Comparison of ENCODE assay signal across 26 cellular contexts in genomic region chr3:23319913-23320312, GRCh38.
DNase-seq lines count a peak whose midpoint lies in the region; ATAC-seq and TF ChIP-seq lines count a peak whose summit lies in the region.
"Had no signal": no experiment of that assay in that cellular context is flagged by ENCODE, and none has a peak within 500 bp of the region (broad histone marks: within the 10 kb centered on the region; RNA-seq: fewer than 3 reads in every experiment).

No MANE protein-coding gene starts in this region.

- peaks cover 9% of the 10 kb centered on the region for H3K4me1 ChIP-seq in foreskin keratinocyte
- H3K4me1 ChIP-seq: body of pancreas had no signal

- CTCF ChIA-PET in activated B cell treated with CpG ODN at 0.5 μM for 24 hours (lab: Charles Lee) = no interaction called here
- CTCF ChIA-PET in RWPE1 (lab: Yijun Ruan, JAX) = no interaction called here

- TF ChIP-seq CTCF in activated B cell treated with CpG ODN at 0.5 μM for 24 hours (IDR thresholded peaks at IDR 0.05) (no peak), foreskin keratinocyte (conservative IDR thresholded peaks at IDR 0.05) (no peak), RWPE1 (conservative IDR thresholded peaks at IDR 0.05; ENCODE audit: low read depth) (no peak)

- H3K27ac Mint-ChIP-seq in activated B cell treated with CpG ODN at 0.5 μM for 24 hours = no peak overlapping the region
- H3K27ac Mint-ChIP-seq: activated T-helper 2 cell treated with anti-CD3 and anti-CD28 coated beads, Interferon-gamma antibody, Interleukin-2, Interleukin-4, amounts not matched to agents 10 μg/mL and 5 μg/mL and 100 μg/mL, durations not matched to agents 14 hours and 24 hours and 36 hours; H9; nephron had no signal

- DNase-seq in NCI-H82 (lab: John Stamatoyannopoulos, UW) (peak; percentile 15), NCI-H82 treated with DMSO at 0.1 percent for 48 hours (lab: John Stamatoyannopoulos, UW; ENCODE audit: unreplicated experiment) (no peak), activated B cell treated with CpG ODN at 0.5 μM for 24 hours (no peak), foreskin keratinocyte (no peak), NCI-H2081 treated with DMSO at 0.1 percent for 48 hours (lab: John Stamatoyannopoulos, UW) (no peak), RWPE1 (ENCODE audit: low spot score) (no peak)
- DNase-seq: activated CD4-positive, alpha-beta T cell treated with anti-CD3 and anti-CD28 coated beads for 48 hours; activated naive CD4-positive, alpha-beta T cell treated with anti-CD3 and anti-CD28 coated beads, Interleukin-2, amount 50 U/mL, for 16 hours; body of pancreas; C1 segment of cervical spinal cord; dorsolateral prefrontal cortex; H9; mammary epithelial cell; NCI-H1105 treated with DMSO at 0.1 percent for 48 hours; NCI-H187 treated with DMSO at 0.1 percent for 48 hours; NCI-H69; psoas muscle; stimulated activated CD4-positive, alpha-beta T cell treated with anti-CD3 and anti-CD28 coated beads, Interleukin-4, amount 100 ng/mL, for 1 hour; trophoblast cell had no signal

- H3K27ac ChIP-seq in foreskin keratinocyte (no peak overlapping the region), RWPE1 (no peak overlapping the region)
- H3K27ac ChIP-seq: 22Rv1, body of pancreas, dorsolateral prefrontal cortex, KMS-11, psoas muscle had no signal

- ATAC-seq in HG02642 (IDR thresholded peaks at IDR 0.05; ENCODE audit: poor library complexity, unreplicated experiment) = peak; percentile 55
- peak; percentile 18 for ATAC-seq in activated B cell treated with CpG ODN at 0.5 μM for 24 hours (ENCODE audit: low read depth)
- no peak for ATAC-seq in foreskin keratinocyte
- ATAC-seq in HG03460 (IDR thresholded peaks at IDR 0.05; ENCODE audit: unreplicated experiment) = no peak
- ATAC-seq: body of pancreas had no signal

- H3K9me3 Mint-ChIP-seq in activated B cell treated with CpG ODN at 0.5 μM for 24 hours = peaks cover 5% of the 10 kb centered on the region

- intact Hi-C loops in activated B cell treated with CpG ODN at 0.5 μM for 24 hours (cut with micrococcal nuclease) = loop anchor here (5.0 kb wide), 1 partner anchor 118 kb away; the partner anchor contains the start of gene UBE2E2

- no peak overlapping the region for H3K4me3 Mint-ChIP-seq in activated B cell treated with CpG ODN at 0.5 μM for 24 hours
- H3K4me3 Mint-ChIP-seq: H9, nephron had no signal

- no peaks in the 10 kb centered on the region for H3K36me3 Mint-ChIP-seq in activated B cell treated with CpG ODN at 0.5 μM for 24 hours (ENCODE audit: low read depth)

- POLR2A ChIA-PET in activated B cell treated with CpG ODN at 0.5 μM for 24 hours (lab: Charles Lee) (no interaction called here), RWPE1 (lab: Yijun Ruan, JAX; ENCODE audit: low non-redundant PET) (no interaction called here)

- H3K27me3 Mint-ChIP-seq in activated B cell treated with CpG ODN at 0.5 μM for 24 hours = no peaks in the 10 kb centered on the region

- H3K27me3 ChIP-seq in foreskin keratinocyte = no peaks in the 10 kb centered on the region
- H3K27me3 ChIP-seq: body of pancreas, dorsolateral prefrontal cortex, MG63 had no signal

- peaks cover 40% of the 10 kb centered on the region for H3K4me1 Mint-ChIP-seq in activated B cell treated with CpG ODN at 0.5 μM for 24 hours

Comparison
In these comparisons a context has a peak if more than half of its experiments do, and no peak if none do; other contexts are left out.
1. ATAC-seq: peak in HG02642 (single experiment) and activated B cell treated with CpG ODN at 0.5 μM for 24 hours (single experiment); none in foreskin keratinocyte (single experiment) and HG03460 (single experiment).